30 cellular contexts compared by ENCODE assay signal in the genomic region with DNA sequence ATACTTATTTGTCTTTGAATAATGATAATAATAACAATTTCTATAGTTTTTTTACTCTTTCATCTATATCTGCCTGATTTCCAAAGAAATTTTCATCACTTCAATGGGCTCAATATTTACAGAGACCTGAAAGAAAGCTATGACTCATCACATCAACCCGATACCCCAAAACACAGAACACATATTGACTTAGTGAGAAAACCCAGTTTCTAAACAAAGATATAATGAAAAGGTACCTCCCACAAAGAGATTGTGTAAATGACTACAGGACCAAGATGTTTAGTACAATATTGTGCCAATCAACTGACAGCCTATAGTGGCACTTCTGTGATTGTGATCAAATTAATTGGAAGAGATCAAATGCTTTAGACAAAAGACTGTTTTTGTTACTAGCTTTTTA.
"Had no signal": no experiment of that assay in that cellular context is flagged by ENCODE, and none has a peak within 500 bp of the region (broad histone marks: within the 10 kb centered on the region; RNA-seq: fewer than 3 reads in every experiment).

No MANE protein-coding gene starts in this region.

- DNase-seq: activated CD4-positive, alpha-beta T cell treated with anti-CD3 and anti-CD28 coated beads for 36 hours; activated CD4-positive, alpha-beta T cell treated with anti-CD3 and anti-CD28 coated beads, Interleukin-2, amount 10 ng/mL, durations not matched to agents 7 days and 5 days; activated CD4-positive, alpha-beta T cell treated with anti-CD3 and anti-CD28 coated beads, Interleukin-2, amount 50 U/mL, for 48 hours; activated CD8-positive, alpha-beta T cell treated with anti-CD3 and anti-CD28 coated beads, Interleukin-2, amount 10 ng/mL, durations not matched to agents 7 days and 5 days; activated gamma-delta T cell; activated naive CD4-positive, alpha-beta T cell treated with Interleukin-2 at 50 U/mL for 16 hours; activated naive CD8-positive, alpha-beta T cell treated with anti-CD3 and anti-CD28 coated beads, Interleukin-2, amount 10 ng/mL, durations not matched to agents 7 days and 5 days; activated T-cell treated with anti-CD3 and anti-CD28 coated beads, Interleukin-2, amount 50 U/mL, for 24 hours; amygdala; colonic mucosa; Kasumi-1; MG63; NCI-H1048; NCI-H1105 treated with DMSO at 0.1 percent for 48 hours; NCI-H1436; NCI-H187; NCI-H2029 treated with DMSO at 0.1 percent for 48 hours; NCI-H2107; NCI-H226; NCI-H510A; NCI-H526; SHP77; SJCRH30; T1000 had no signal

- H3K27ac ChIP-seq: ascending aorta, cardiac muscle cell, colonic mucosa, SJCRH30, SK-N-MC had no signal

- ATAC-seq: activated CD4-positive, alpha-beta T cell treated with anti-CD3 and anti-CD28 coated beads for 36 hours; activated CD4-positive, CD25-positive, alpha-beta regulatory T cell treated with anti-CD3 and anti-CD28 coated beads, Interleukin-2, amount 50 U/mL, for 24 hours; activated CD8-positive, alpha-beta T cell treated with anti-CD3 and anti-CD28 coated beads, Interleukin-2, amount 10 ng/mL, durations not matched to agents 7 days and 5 days; WTC11 had no signal

- H3K4me1 ChIP-seq: ascending aorta, colonic mucosa, SJCRH30 had no signal

- H3K27me3 ChIP-seq: ascending aorta, cardiac muscle cell, colonic mucosa, MG63, SJCRH30 had no signal

- FAIRE-seq: TTC549 had no signal

- H3K36me3 ChIP-seq: ascending aorta, cardiac muscle cell, colonic mucosa, MG63, SJCRH30 had no signal

- H3K4me3 ChIP-seq: ascending aorta, cardiac muscle cell, colonic mucosa, MG63, SJCRH30, SK-N-MC had no signal

- H3K9me3 ChIP-seq: ascending aorta, colonic mucosa, MG63, SJCRH30 had no signal
